ENCODE assay signal across 8 cellular contexts in the genomic region with DNA sequence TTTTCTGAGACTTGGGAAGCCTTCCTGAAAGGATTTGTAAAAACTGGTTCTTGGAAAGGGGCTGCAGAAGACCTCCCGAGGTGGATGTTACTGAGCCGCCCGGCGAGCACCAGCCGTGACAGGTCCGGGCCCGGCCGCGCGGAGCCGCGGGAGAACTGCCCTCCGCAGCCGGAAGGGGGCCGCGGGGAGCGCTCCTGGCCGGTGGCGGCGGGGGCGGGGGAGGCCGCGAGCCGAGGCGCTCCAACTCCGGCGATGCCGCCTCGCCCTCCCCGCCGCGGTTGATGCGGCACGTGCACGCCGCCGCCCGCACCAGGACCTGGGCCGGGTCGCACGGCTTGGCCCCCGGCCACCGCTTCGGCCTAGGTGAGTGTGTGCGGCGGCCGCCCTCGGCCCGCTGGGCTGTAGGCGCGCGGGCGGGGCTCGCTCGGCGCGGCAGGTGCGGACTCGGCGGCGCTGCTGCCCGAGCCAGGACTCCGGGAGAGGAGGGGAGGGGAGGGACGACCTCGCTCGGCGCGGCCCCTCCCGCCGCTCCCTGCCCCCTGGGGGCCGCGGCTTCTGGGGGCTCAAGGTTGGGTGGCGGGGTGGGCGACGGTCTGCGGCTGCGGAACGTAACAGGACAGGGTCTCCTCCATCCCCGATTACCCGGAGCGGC. TPM values are rescaled to one million over a fixed set of nuclear protein-coding genes. Genes with fewer than 3 reads are reported as not detected.
DNase-seq lines count a peak whose midpoint lies in the region; ATAC-seq lines count a peak whose summit lies in the region.

No MANE protein-coding gene starts in this region.

- peaks cover 40% of the 10 kb centered on the region for H3K79me2 ChIP-seq in mesendoderm (ENCODE audit: control insufficient read depth, insufficient read depth, low read length)

- peak overlapping the region; percentile 98 for H3K4me2 ChIP-seq in mesendoderm (ENCODE audit: low read length)

- H2BK15ac ChIP-seq in mesendoderm (replicated peaks; ENCODE audit: low read depth) = no peak overlapping the region

- H3K18ac ChIP-seq in mesendoderm (ENCODE audit: low read length) = peak overlapping the region; percentile 94

- H3K36me3 ChIP-seq in endocrine pancreas (ENCODE audit: control insufficient read depth, insufficient read depth, low read length) (no peaks in the 10 kb centered on the region), mesendoderm (ENCODE audit: control insufficient read depth, insufficient read depth, low read length) (peaks cover 5% of the 10 kb centered on the region)

- H4K8ac ChIP-seq in mesendoderm (ENCODE audit: low read depth, low read length) = no peak overlapping the region

- H3K27ac ChIP-seq in mesendoderm (ENCODE audit: low read depth, low read length) = peak overlapping the region; percentile 78

- peak overlapping the region; percentile 48 for H2BK5ac ChIP-seq in mesendoderm (ENCODE audit: low read length)

- peaks cover 12% of the 10 kb centered on the region for H3K79me1 ChIP-seq in mesendoderm (ENCODE audit: low read length)

- DNase-seq in AG08395 (ENCODE audit: low spot score) = peak; percentile 67
- peak; percentile 25 for DNase-seq in NCI-H510A treated with DMSO at 0.1 percent for 48 hours (lab: John Stamatoyannopoulos, UW)
- DNase-seq in activated CD8-positive, alpha-beta memory T cell treated with anti-CD3 and anti-CD28 coated beads for 48 hours (ENCODE audit: low read depth in 2 of 3, low spot score in 2 of 3) = peak in 2 of 3 experiments; percentile 49
- peak; percentile 83 for DNase-seq in mesendoderm
- peak; percentile 53 to 62 for DNase-seq in stimulated activated CD8-positive, alpha-beta memory T cell treated with anti-CD3 and anti-CD28 coated beads, Interleukin-2, amount 100 ng/mL, for 48 hours (ENCODE audit: low read depth in 2 of 2)

- WGBS in mesendoderm (ENCODE audit: extremely low coverage, insufficient coverage, low lambda C conversion rate) = no CpG with 5 or more reads among the region's 81 CpGs

- H3K9me3 ChIP-seq in endocrine pancreas (ENCODE audit: control insufficient read depth, low read length) = no peaks in the 10 kb centered on the region

- peak overlapping the region; percentile 18 for H2BK120ac ChIP-seq in mesendoderm (ENCODE audit: low read depth, low read length)

- H3K9ac ChIP-seq in endocrine pancreas (ENCODE audit: control insufficient read depth, insufficient read depth, low read length) (peak overlapping the region; percentile 90), mesendoderm (ENCODE audit: low read length) (peak overlapping the region; percentile 76)

- H3K4me3 ChIP-seq in endocrine pancreas (ENCODE audit: control insufficient read depth, insufficient read depth, low read length) = no peak overlapping the region
- H3K4me3 ChIP-seq in mesendoderm (ENCODE audit: low read length) = peak overlapping the region; percentile 83

- H3K4ac ChIP-seq in mesendoderm (ENCODE audit: low read depth, low read length) = peak overlapping the region; percentile 56

- no peak overlapping the region for H2AK5ac ChIP-seq in mesendoderm (ENCODE audit: low read length)

- H3K27me3 ChIP-seq in endocrine pancreas (ENCODE audit: control insufficient read depth, insufficient read depth, low read length) (no peaks in the 10 kb centered on the region), mesendoderm (ENCODE audit: insufficient read depth, low read length, poor library complexity) (no peaks in the 10 kb centered on the region)

- no peak overlapping the region for H4K5ac ChIP-seq in mesendoderm (ENCODE audit: low read length)

- H3K4me1 ChIP-seq in endocrine pancreas (ENCODE audit: control insufficient read depth, insufficient read depth, low read length) = no peaks in the 10 kb centered on the region
- no peaks in the 10 kb centered on the region for H3K4me1 ChIP-seq in mesendoderm (ENCODE audit: control insufficient read depth, low read depth, low read length)

- peak overlapping the region; percentile 94 for H3K56ac ChIP-seq in mesendoderm (ENCODE audit: low read length)

- ATAC-seq in GM18517 (IDR thresholded peaks at IDR 0.05; ENCODE audit: unreplicated experiment) = peak; percentile 39
- ATAC-seq in HG03025 (IDR thresholded peaks at IDR 0.05; ENCODE audit: low FRiP score, unreplicated experiment) = peak; percentile 58

- H3K23ac ChIP-seq in mesendoderm (ENCODE audit: low read length) = no peak overlapping the region

RNA-seq across cellular contexts. Expression of a gene that starts 1.7 kb away (rescaled TPM):
- polyA plus RNA-seq in mesendoderm (2013, experiment 1 of 2) = 30.5 TPM
- 33.4 TPM for polyA plus RNA-seq in mesendoderm (2013, experiment 2 of 2)

Comparison
In these comparisons a context has a peak if more than half of its experiments do, and no peak if none do; other contexts are left out.
1. DNase-seq: peak in every context shown above with its lines; median percentile 83 in mesendoderm; 67 in AG08395; 58 in stimulated activated CD8-positive, alpha-beta memory T cell treated with anti-CD3 and anti-CD28 coated beads, Interleukin-2, amount 100 ng/mL, for 48 hours; 49 in activated CD8-positive, alpha-beta memory T cell treated with anti-CD3 and anti-CD28 coated beads for 48 hours; 25 in NCI-H510A treated with DMSO at 0.1 percent for 48 hours.